Comparison of ENCODE assay signal across 9 cellular contexts in genomic region chr19:40688987-40689338, GRCh38. TPM values are rescaled to one million over a fixed set of nuclear protein-coding genes. Genes with fewer than 3 reads are reported as not detected.
A peak's percentile ranks its signal among the peaks of the same experiment; 100 is the strongest.
DNase-seq lines count a peak whose midpoint lies in the region; ATAC-seq and TF ChIP-seq lines count a peak whose summit lies in the region.
"Had no signal": no experiment of that assay in that cellular context is flagged by ENCODE, and none has a peak within 500 bp of the region (broad histone marks: within the 10 kb centered on the region; RNA-seq: fewer than 3 reads in every experiment).

No MANE protein-coding gene starts in this region.

- H3K27ac ChIP-seq in CD8-positive, alpha-beta memory T cell (ENCODE audit: low read depth, low read length): peak overlapping the region; percentile 50
- peak overlapping the region; percentile 68 for H3K27ac ChIP-seq in RWPE2 (ENCODE audit: poor library complexity, severe bottlenecking)
- H3K27ac ChIP-seq in effector memory CD4-positive, alpha-beta T cell (ENCODE audit: insufficient read depth, low read length, poor library complexity, severe bottlenecking): no peak overlapping the region

- H3K4me1 Mint-ChIP-seq in CD8-positive, alpha-beta memory T cell: peaks cover 0 to 7% (median 4%) of the 10 kb centered on the region in 3 donors

- CTCF ChIA-PET in CD8-positive, alpha-beta memory T cell (lab: Charles Lee): interaction anchor here (0.6 kb wide), 1 partner anchor 1498 kb away, joined by 3 read pairs; no protein-coding TSS in a partner anchor

- H3K4me3 ChIP-seq in CD8-positive, alpha-beta memory T cell (ENCODE audit: low read length): no peak overlapping the region
- H3K4me3 ChIP-seq in RWPE2 (ENCODE audit: severe bottlenecking) (peak overlapping the region; percentile 49), fibroblast of the aortic adventitia (ENCODE audit: low read depth, low read length) (peak overlapping the region; percentile 100), skeletal muscle cell (ENCODE audit: low read depth, low read length) (peak overlapping the region; percentile 98)
- H3K4me3 ChIP-seq in effector memory CD4-positive, alpha-beta T cell (ENCODE audit: insufficient read depth, low read depth, low read length, poor library complexity, severe bottlenecking): no peak overlapping the region

- TF ChIP-seq CTCF in RWPE2 (IDR thresholded peaks at IDR 0.05; ENCODE audit: poor library complexity, severe bottlenecking) (no peak), fibroblast of the aortic adventitia (IDR thresholded peaks at IDR 0.05; ENCODE audit: insufficient read depth, low read length) (no peak), GM13976 (IDR thresholded peaks at IDR 0.05; ENCODE audit: borderline replicate concordance, control extremely low read depth, extremely low read depth, insufficient read depth, missing control alignments) (no peak)

- H3K4me1 ChIP-seq in CD8-positive, alpha-beta memory T cell (ENCODE audit: insufficient read depth, low read length): peaks cover 10% of the 10 kb centered on the region
- no peaks in the 10 kb centered on the region for H3K4me1 ChIP-seq in RWPE2 (ENCODE audit: insufficient read depth, poor library complexity, severe bottlenecking)
- H3K4me1 ChIP-seq in effector memory CD4-positive, alpha-beta T cell (ENCODE audit: control insufficient read depth, insufficient read depth, low read length, poor library complexity, severe bottlenecking): peaks cover 14% of the 10 kb centered on the region

- DNase-seq in CD8-positive, alpha-beta memory T cell: no peak
- DNase-seq in RWPE2 (ENCODE audit: low spot score) (no peak), fibroblast of the aortic adventitia (ENCODE audit: low read depth) (peak; percentile 16), skeletal muscle cell (ENCODE audit: low read depth) (no peak), anterior cingulate cortex (lab: John Stamatoyannopoulos, UW) (no peak), GM13976 (ENCODE audit: low spot score) (no peak)
- no peak for DNase-seq in effector memory CD4-positive, alpha-beta T cell

- H3K9me3 ChIP-seq in CD8-positive, alpha-beta memory T cell (ENCODE audit: low read length): no peaks in the 10 kb centered on the region
- H3K9me3 ChIP-seq in RWPE2 (ENCODE audit: severe bottlenecking): no peaks in the 10 kb centered on the region
- no peaks in the 10 kb centered on the region for H3K9me3 ChIP-seq in effector memory CD4-positive, alpha-beta T cell (ENCODE audit: control insufficient read depth, low read length)

- in situ Hi-C loops in GM13976 (cut with MboI; ENCODE audit: low sequenced_read_pairs, unreplicated experiment): no loop called here

- no peak overlapping the region for H3K4me3 Mint-ChIP-seq in CD8-positive, alpha-beta memory T cell
- H3K4me3 Mint-ChIP-seq: natural killer cell treated with Interleukin-12 subunit alpha and Interleukin-12 subunit beta and Interleukin-15 and Interleukin-18, amount 100 ng/mL, for 72 hours had no signal

- H3K36me3 ChIP-seq in CD8-positive, alpha-beta memory T cell (ENCODE audit: insufficient read depth, low read length): no peaks in the 10 kb centered on the region
- H3K36me3 ChIP-seq in RWPE2 (ENCODE audit: low read depth): peaks cover 20% of the 10 kb centered on the region
- H3K36me3 ChIP-seq in effector memory CD4-positive, alpha-beta T cell (ENCODE audit: control insufficient read depth, insufficient read depth, low read length): no peaks in the 10 kb centered on the region

- peaks cover 7 to 19% (median 12%) of the 10 kb centered on the region in 3 donors for H3K36me3 Mint-ChIP-seq in CD8-positive, alpha-beta memory T cell

- no peaks in the 10 kb centered on the region for H3K27me3 ChIP-seq in CD8-positive, alpha-beta memory T cell (ENCODE audit: insufficient read depth, low read length, poor library complexity, severe bottlenecking)
- no peaks in the 10 kb centered on the region for H3K27me3 ChIP-seq in RWPE2 (ENCODE audit: insufficient read depth, poor library complexity, severe bottlenecking)
- no peaks in the 10 kb centered on the region for H3K27me3 ChIP-seq in effector memory CD4-positive, alpha-beta T cell (replicated peaks; ENCODE audit: control insufficient read depth, insufficient read depth, low read length, poor library complexity, severe bottlenecking)

- POLR2A ChIA-PET in CD8-positive, alpha-beta memory T cell (lab: Charles Lee): interaction anchor here (0.6 kb wide), 1 partner anchor 750 kb away, joined by 3 read pairs; no protein-coding TSS in a partner anchor

- H3K27me3 Mint-ChIP-seq in CD8-positive, alpha-beta memory T cell: no peaks in the 10 kb centered on the region
- H3K27me3 Mint-ChIP-seq: natural killer cell treated with Interleukin-12 subunit alpha and Interleukin-12 subunit beta and Interleukin-15 and Interleukin-18, amount 100 ng/mL, for 72 hours had no signal

- H3K27ac Mint-ChIP-seq in CD8-positive, alpha-beta memory T cell: no peak overlapping the region
- H3K27ac Mint-ChIP-seq: natural killer cell treated with Interleukin-12 subunit alpha and Interleukin-12 subunit beta and Interleukin-15 and Interleukin-18, amount 100 ng/mL, for 72 hours had no signal

- ATAC-seq in RWPE2 (ENCODE audit: low read depth) (no peak), esophagus mucosa (no peak)
- ATAC-seq: natural killer cell treated with Interleukin-12 subunit alpha and Interleukin-12 subunit beta and Interleukin-15 and Interleukin-18, amount 100 ng/mL, for 72 hours had no signal

- no peaks in the 10 kb centered on the region for H3K9me3 Mint-ChIP-seq in CD8-positive, alpha-beta memory T cell
- H3K9me3 Mint-ChIP-seq: natural killer cell treated with Interleukin-12 subunit alpha and Interleukin-12 subunit beta and Interleukin-15 and Interleukin-18, amount 100 ng/mL, for 72 hours had no signal

RNA-seq across cellular contexts. Expression of gene NUMBL, which starts 1.5 kb away (rescaled TPM):
- 10 to 100 TPM; 13.6 to 13.7 TPM for total RNA-seq in CD8-positive, alpha-beta memory T cell
- 1.1 TPM for polyA plus RNA-seq in CD8-positive, alpha-beta memory T cell
- total RNA-seq in fibroblast of the aortic adventitia (ENCODE audit: low replicate concordance): 51.4 and 251 TPM in 2 replicates
- 11.0 TPM for total RNA-seq in esophagus mucosa

RNA-seq across cellular contexts. Expression of gene COQ8B, which starts 27.7 kb away (rescaled TPM):
- 10 to 100 TPM; 20.6 to 25.7 TPM for total RNA-seq in CD8-positive, alpha-beta memory T cell
- 17.3 TPM for polyA plus RNA-seq in CD8-positive, alpha-beta memory T cell
- 19.5 and 29.5 TPM in 2 replicates for total RNA-seq in fibroblast of the aortic adventitia (ENCODE audit: low replicate concordance)
- total RNA-seq in esophagus mucosa: 18.7 TPM

RNA-seq across cellular contexts. Expression of gene ITPKC, which starts 27.9 kb away (rescaled TPM):
- total RNA-seq in CD8-positive, alpha-beta memory T cell: 1 to 10 TPM; 5.5 to 5.7 TPM
- polyA plus RNA-seq in CD8-positive, alpha-beta memory T cell: 8.9 TPM
- total RNA-seq in fibroblast of the aortic adventitia (ENCODE audit: low replicate concordance): 12.7 and 15.2 TPM in 2 replicates
- total RNA-seq in esophagus mucosa: 59.5 TPM

Comparison
In these comparisons a context has a peak if more than half of its experiments do, and no peak if none do; other contexts are left out.
1. H3K4me3 ChIP-seq: peak in RWPE2 (single experiment), fibroblast of the aortic adventitia (single experiment) and skeletal muscle cell (single experiment); none in CD8-positive, alpha-beta memory T cell (single experiment) and effector memory CD4-positive, alpha-beta T cell (single experiment).